Comparison of ENCODE assay signal across 8 cellular contexts in genomic region chrX:129600981-129601424, GRCh38. TPM values are rescaled to one million over a fixed set of nuclear protein-coding genes. Genes with fewer than 3 reads are reported as not detected.
DNase-seq lines count a peak whose midpoint lies in the region; ATAC-seq, FAIRE-seq and TF ChIP-seq lines count a peak whose summit lies in the region.

No MANE protein-coding gene starts in this region.

- H3K9me3 ChIP-seq in left ventricle myocardium inferior (replicated peaks) = no peaks in the 10 kb centered on the region
- H3K9me3 ChIP-seq in small intestine (ENCODE audit: control insufficient read depth, low read depth) = no peaks in the 10 kb centered on the region

- peak; percentile 65 for TF ChIP-seq CTCF in left ventricle myocardium inferior (IDR thresholded peaks at IDR 0.05; ENCODE audit: borderline replicate concordance)

- WGBS in small intestine, 3 donors = 33 to 39% (median 37%) methylated on average over 11 of the region's 11 CpGs

- H3K36me3 ChIP-seq in left ventricle myocardium inferior (no peaks in the 10 kb centered on the region), small intestine (ENCODE audit: control insufficient read depth in 2 of 2, insufficient read depth in 2 of 2, low read length in 2 of 2) (no peaks in the 10 kb centered on the region)

- no peaks in the 10 kb centered on the region for H3K9me3 Mint-ChIP-seq in activated CD8-positive, alpha-beta T cell treated with anti-CD3 and anti-CD28 coated beads, Interleukin-2, amount 10 ng/mL, durations not matched to agents 7 days and 5 days (ENCODE audit: insufficient read depth)

- FAIRE-seq in small intestine (lab: Jason Lieb, UNC) = no peak

- H3K4me3 Mint-ChIP-seq in activated CD8-positive, alpha-beta T cell treated with anti-CD3 and anti-CD28 coated beads, Interleukin-2, amount 10 ng/mL, durations not matched to agents 7 days and 5 days = no peak overlapping the region

- no peaks in the 10 kb centered on the region for H3K36me3 Mint-ChIP-seq in activated CD8-positive, alpha-beta T cell treated with anti-CD3 and anti-CD28 coated beads, Interleukin-2, amount 10 ng/mL, durations not matched to agents 7 days and 5 days (ENCODE audit: low read depth)

- H3K4me1 Mint-ChIP-seq in activated CD8-positive, alpha-beta T cell treated with anti-CD3 and anti-CD28 coated beads, Interleukin-2, amount 10 ng/mL, durations not matched to agents 7 days and 5 days (ENCODE audit: low read depth) = peaks cover 23% of the 10 kb centered on the region

- no peak overlapping the region for H3K4me3 ChIP-seq in left ventricle myocardium inferior
- H3K4me3 ChIP-seq in small intestine (ENCODE audit: low read depth in 1 of 2, low read length in 2 of 2) = no peak overlapping the region

- H3K4me1 ChIP-seq in left ventricle myocardium inferior (no peaks in the 10 kb centered on the region), small intestine (ENCODE audit: control insufficient read depth in 2 of 2, insufficient read depth in 1 of 2, low read depth in 1 of 2, low read length in 1 of 2) (no peaks in the 10 kb centered on the region)

- no peak overlapping the region for H3K27ac Mint-ChIP-seq in activated CD8-positive, alpha-beta T cell treated with anti-CD3 and anti-CD28 coated beads, Interleukin-2, amount 10 ng/mL, durations not matched to agents 7 days and 5 days

- peaks cover 5% of the 10 kb centered on the region for H3K27me3 Mint-ChIP-seq in activated CD8-positive, alpha-beta T cell treated with anti-CD3 and anti-CD28 coated beads, Interleukin-2, amount 10 ng/mL, durations not matched to agents 7 days and 5 days (ENCODE audit: low read depth)

- DNase-seq in SHP77 (lab: John Stamatoyannopoulos, UW) = peak; percentile 1 to 28
- DNase-seq in SHP77 treated with DMSO at 0.1 percent for 48 hours (lab: John Stamatoyannopoulos, UW) = no peak
- DNase-seq in HuH-7 (ENCODE audit: low spot score) = peak; percentile 26
- DNase-seq in activated CD8-positive, alpha-beta T cell treated with anti-CD3 and anti-CD28 coated beads, Interleukin-2, amount 10 ng/mL, durations not matched to agents 7 days and 5 days = peak; percentile 44
- no peak for DNase-seq in left ventricle myocardium inferior
- peak; percentile 19 for DNase-seq in small intestine
- DNase-seq in NCI-H1436 treated with DMSO at 0.1 percent for 48 hours (lab: John Stamatoyannopoulos, UW) = no peak

- intact Hi-C loops in left ventricle myocardium inferior (cut with micrococcal nuclease) = no loop called here

- H3K27ac ChIP-seq in left ventricle myocardium inferior (replicated peaks) (peak overlapping the region; percentile 40), small intestine (ENCODE audit: low read depth in 1 of 2, low read length in 1 of 2) (no peak overlapping the region)

- ATAC-seq in activated CD8-positive, alpha-beta T cell treated with anti-CD3 and anti-CD28 coated beads, Interleukin-2, amount 10 ng/mL, durations not matched to agents 7 days and 5 days = no peak
- no peak for ATAC-seq in GM21367 (IDR thresholded peaks at IDR 0.05; ENCODE audit: unreplicated experiment)

- CTCF ChIA-PET in activated CD8-positive, alpha-beta T cell treated with anti-CD3 and anti-CD28 coated beads, Interleukin-2, amount 10 ng/mL, durations not matched to agents 7 days and 5 days (lab: Charles Lee) = interaction anchor here (0.6 to 1.9 kb wide), 13 partner anchors 8 to 460 kb away, joined by 3 to 7 read pairs (median 4); no protein-coding TSS in a partner anchor

- H3K27me3 ChIP-seq in left ventricle myocardium inferior (ENCODE audit: low read depth) = no peaks in the 10 kb centered on the region
- no peaks in the 10 kb centered on the region for H3K27me3 ChIP-seq in small intestine (ENCODE audit: control insufficient read depth in 2 of 2, insufficient read depth in 2 of 2, low read length in 2 of 2)

- POLR2A ChIA-PET in activated CD8-positive, alpha-beta T cell treated with anti-CD3 and anti-CD28 coated beads, Interleukin-2, amount 10 ng/mL, durations not matched to agents 7 days and 5 days (lab: Charles Lee) = no interaction called here

RNA-seq across cellular contexts. Expression of gene APLN, which starts 53.8 kb away (rescaled TPM):
- total RNA-seq in activated CD8-positive, alpha-beta T cell treated with anti-CD3 and anti-CD28 coated beads, Interleukin-2, amount 10 ng/mL, durations not matched to agents 7 days and 5 days = 1 to 10 TPM; 2.1 to 2.7 TPM
- total RNA-seq in left ventricle myocardium inferior = 15.9 TPM
- 1 to 10 TPM in 1 of 3 donors, under 1 TPM in 1, not detected in 1; 0.27 to 1.2 TPM for polyA plus RNA-seq in small intestine

Comparison
In these comparisons a context has a peak if more than half of its experiments do, and no peak if none do; other contexts are left out.
1. DNase-seq: peak in SHP77 (2 of 2), HuH-7 (single experiment), activated CD8-positive, alpha-beta T cell treated with anti-CD3 and anti-CD28 coated beads, Interleukin-2, amount 10 ng/mL, durations not matched to agents 7 days and 5 days (single experiment) and small intestine (single experiment); none in SHP77 treated with DMSO at 0.1 percent for 48 hours (single experiment), left ventricle myocardium inferior (single experiment) and NCI-H1436 treated with DMSO at 0.1 percent for 48 hours (single experiment).